21 cellular contexts compared by ENCODE assay signal in genomic region chr1:150227228-150227627, GRCh38. TPM values are rescaled to one million over a fixed set of nuclear protein-coding genes. Genes with fewer than 3 reads are reported as not detected.
A peak's percentile ranks its signal among the peaks of the same experiment; 100 is the strongest.
DNase-seq lines count a peak whose midpoint lies in the region; ATAC-seq, FAIRE-seq and TF ChIP-seq lines count a peak whose summit lies in the region.
"Had no signal": no experiment of that assay in that cellular context is flagged by ENCODE, and none has a peak within 500 bp of the region (broad histone marks: within the 10 kb centered on the region; RNA-seq: fewer than 3 reads in every experiment).

No MANE protein-coding gene starts in this region.

- H3K9ac ChIP-seq in MM.1S (ENCODE audit: low read length) = no peak overlapping the region
- H3K9ac ChIP-seq: BLaER1, GM23248 had no signal

- H3K79me2 ChIP-seq in MM.1S (ENCODE audit: low read length) = peaks cover 51% of the 10 kb centered on the region

- no peak for ATAC-seq in pancreas
- ATAC-seq: CD8-positive, alpha-beta T cell had no signal

- H3K4me2 ChIP-seq in MM.1S (ENCODE audit: low read depth, low read length) = no peak overlapping the region
- H3K4me2 ChIP-seq: BLaER1 had no signal

- H3K36me3 Mint-ChIP-seq in activated T-cell treated with anti-CD3 and anti-CD28 coated beads, Interleukin-2, amount 50 U/mL, for 24 hours (ENCODE audit: low read depth) = peaks cover 85% of the 10 kb centered on the region
- H3K36me3 Mint-ChIP-seq in activated T-helper 1 cell treated with anti-CD3 and anti-CD28 coated beads, Interleukin-12 subunit alpha, Interleukin-12 subunit beta, Interleukin-2, Interleukin-4 antibody, amounts not matched to agents 30 ng/mL and 10 ng/mL and 1 ng/mL, durations not matched to agents 14 hours and 24 hours and 36 hours (ENCODE audit: low read depth) = peaks cover 51% of the 10 kb centered on the region

- H3F3A ChIP-seq in MM.1S (ENCODE audit: insufficient read depth, low read length) = peaks cover 10% of the 10 kb centered on the region; the same call in 1 of the 2 replicates

- no peak overlapping the region for H2AFZ ChIP-seq in MM.1S (ENCODE audit: low read length)
- H2AFZ ChIP-seq: GM23248 had no signal

- POLR2A ChIA-PET in HEK293 (lab: Yijun Ruan, JAX) = no interaction called here

- H3K27me3 Mint-ChIP-seq in activated T-cell treated with anti-CD3 and anti-CD28 coated beads, Interleukin-2, amount 50 U/mL, for 24 hours = no peaks in the 10 kb centered on the region
- H3K27me3 Mint-ChIP-seq in activated T-helper 1 cell treated with anti-CD3 and anti-CD28 coated beads, Interleukin-12 subunit alpha, Interleukin-12 subunit beta, Interleukin-2, Interleukin-4 antibody, amounts not matched to agents 30 ng/mL and 10 ng/mL and 1 ng/mL, durations not matched to agents 14 hours and 24 hours and 36 hours (ENCODE audit: insufficient read depth) = no peaks in the 10 kb centered on the region
- H3K27me3 Mint-ChIP-seq: CD4-positive, CD25-positive, alpha-beta regulatory T cell had no signal

- H3K27ac Mint-ChIP-seq in activated T-cell treated with anti-CD3 and anti-CD28 coated beads, Interleukin-2, amount 50 U/mL, for 24 hours = peak overlapping the region; percentile 58
- H3K27ac Mint-ChIP-seq in activated T-helper 1 cell treated with anti-CD3 and anti-CD28 coated beads, Interleukin-12 subunit alpha, Interleukin-12 subunit beta, Interleukin-2, Interleukin-4 antibody, amounts not matched to agents 30 ng/mL and 10 ng/mL and 1 ng/mL, durations not matched to agents 14 hours and 24 hours and 36 hours = peak overlapping the region; percentile 61
- H3K27ac Mint-ChIP-seq: CD4-positive, CD25-positive, alpha-beta regulatory T cell had no signal

- H3K9me2 ChIP-seq in MM.1S (replicated peaks; ENCODE audit: insufficient read depth, low read length) = no peaks in the 10 kb centered on the region

- H3K27ac ChIP-seq in HEK293 (ENCODE audit: extremely low read depth, low read depth, low read length) (no peak overlapping the region), neutrophil (peak overlapping the region; percentile 71), pancreas (no peak overlapping the region), MM.1S (ENCODE audit: low read length) (no peak overlapping the region)
- H3K27ac ChIP-seq: BLaER1, C4-2B, GM23248 had no signal

- FAIRE-seq in pancreas (lab: Jason Lieb, UNC) = no peak
- FAIRE-seq: G401.6, GM12892, H1 had no signal

- peaks cover 9% of the 10 kb centered on the region for H3K4me1 Mint-ChIP-seq in activated T-cell treated with anti-CD3 and anti-CD28 coated beads, Interleukin-2, amount 50 U/mL, for 24 hours (ENCODE audit: low read depth)
- peaks cover 12% of the 10 kb centered on the region for H3K4me1 Mint-ChIP-seq in activated T-helper 1 cell treated with anti-CD3 and anti-CD28 coated beads, Interleukin-12 subunit alpha, Interleukin-12 subunit beta, Interleukin-2, Interleukin-4 antibody, amounts not matched to agents 30 ng/mL and 10 ng/mL and 1 ng/mL, durations not matched to agents 14 hours and 24 hours and 36 hours (ENCODE audit: low read depth)

- H3K4me3 Mint-ChIP-seq in activated T-cell treated with anti-CD3 and anti-CD28 coated beads, Interleukin-2, amount 50 U/mL, for 24 hours = no peak overlapping the region
- H3K4me3 Mint-ChIP-seq in activated T-helper 1 cell treated with anti-CD3 and anti-CD28 coated beads, Interleukin-12 subunit alpha, Interleukin-12 subunit beta, Interleukin-2, Interleukin-4 antibody, amounts not matched to agents 30 ng/mL and 10 ng/mL and 1 ng/mL, durations not matched to agents 14 hours and 24 hours and 36 hours = no peak overlapping the region
- H3K4me3 Mint-ChIP-seq: CD4-positive, CD25-positive, alpha-beta regulatory T cell; CD8-positive, alpha-beta T cell had no signal

- H3K36me3 ChIP-seq in HEK293 (ENCODE audit: control insufficient read depth in 2 of 2, insufficient read depth in 1 of 2, low read length in 2 of 2) (peaks cover 80 to 85% of the 10 kb centered on the region in 2 experiments), neutrophil (peaks cover 3% of the 10 kb centered on the region), pancreas (peaks cover 0 to 25% (median 0%) of the 10 kb centered on the region in 3 donors), MM.1S (replicated peaks; ENCODE audit: insufficient read depth, low read length) (peaks cover 18% of the 10 kb centered on the region)

- DNase-seq in activated T-cell treated with anti-CD3 and anti-CD28 coated beads, Interleukin-2, amount 50 U/mL, for 24 hours = no peak
- no peak for DNase-seq in activated T-cell treated with anti-CD3 and anti-CD28 coated beads, Interleukin-2, amount 50 U/mL, for 1 hour
- DNase-seq in activated T-helper 1 cell treated with anti-CD3 and anti-CD28 coated beads, Interleukin-12 subunit alpha, Interleukin-12 subunit beta, Interleukin-2, Interleukin-4 antibody, amounts not matched to agents 30 ng/mL and 10 ng/mL and 1 ng/mL, durations not matched to agents 14 hours and 24 hours and 36 hours (ENCODE audit: low spot score) = no peak
- DNase-seq in pancreas (no peak), MM.1S (no peak)
- DNase-seq: Caco-2; CD4-positive, CD25-positive, alpha-beta regulatory T cell; CD8-positive, alpha-beta T cell; DMS153; DND-41; GM23248; H7; HCEC 1CT had no signal

- intact Hi-C loops in activated T-helper 1 cell treated with anti-CD3 and anti-CD28 coated beads, Interleukin-12 subunit alpha, Interleukin-12 subunit beta, Interleukin-2, Interleukin-4 antibody, amounts not matched to agents 30 ng/mL and 10 ng/mL and 1 ng/mL, durations not matched to agents 14 hours and 24 hours and 36 hours (cut with micrococcal nuclease) = no loop called here
- intact Hi-C loops in pancreas (cut with DNase I) = no loop called here

- H3K9me3 ChIP-seq in HEK293 (ENCODE audit: control insufficient read depth, insufficient read depth, low read depth, low read length) (no peaks in the 10 kb centered on the region), neutrophil (no peaks in the 10 kb centered on the region), pancreas (no peaks in the 10 kb centered on the region), MM.1S (replicated peaks; ENCODE audit: insufficient read depth, low read length) (no peaks in the 10 kb centered on the region)
- H3K9me3 ChIP-seq: BLaER1, Caco-2 had no signal

- TF ChIP-seq CTCF in HEK293 (tag by site-specific recombination; IDR thresholded peaks at IDR 0.05) = no peak
- no peak for TF ChIP-seq CTCF in neutrophil (IDR thresholded peaks at IDR 0.05)
- no peak for TF ChIP-seq CTCF in pancreas (IDR thresholded peaks at IDR 0.05)
- no peak for TF ChIP-seq CTCF in MM.1S (IDR thresholded peaks at IDR 0.05; ENCODE audit: low read length)

- peaks cover 2% of the 10 kb centered on the region; the same call in 1 of the 2 replicates for H4K20me1 ChIP-seq in MM.1S (ENCODE audit: insufficient read depth, low read length)

- no peaks in the 10 kb centered on the region for H3K4me1 ChIP-seq in HEK293 (ENCODE audit: control insufficient read depth, insufficient read depth, low read length)
- H3K4me1 ChIP-seq in neutrophil (ENCODE audit: control insufficient read depth in 1 of 2, insufficient read depth in 1 of 2, low read depth in 1 of 2, low read length in 1 of 2) = peaks cover 25 to 30% of the 10 kb centered on the region in 2 experiments
- no peaks in the 10 kb centered on the region for H3K4me1 ChIP-seq in pancreas
- no peaks in the 10 kb centered on the region for H3K4me1 ChIP-seq in MM.1S (ENCODE audit: low read length)
- H3K4me1 ChIP-seq: BLaER1, Caco-2 had no signal

- CTCF ChIA-PET in HEK293 (lab: Yijun Ruan, JAX) = no interaction called here

- H3K27me3 ChIP-seq in neutrophil (no peaks in the 10 kb centered on the region), pancreas (no peaks in the 10 kb centered on the region), MM.1S (replicated peaks; ENCODE audit: insufficient read depth, low read length) (no peaks in the 10 kb centered on the region)
- H3K27me3 ChIP-seq: BLaER1 had no signal

- no peaks in the 10 kb centered on the region for H3K9me3 Mint-ChIP-seq in activated T-cell treated with anti-CD3 and anti-CD28 coated beads, Interleukin-2, amount 50 U/mL, for 24 hours
- no peaks in the 10 kb centered on the region for H3K9me3 Mint-ChIP-seq in activated T-helper 1 cell treated with anti-CD3 and anti-CD28 coated beads, Interleukin-12 subunit alpha, Interleukin-12 subunit beta, Interleukin-2, Interleukin-4 antibody, amounts not matched to agents 30 ng/mL and 10 ng/mL and 1 ng/mL, durations not matched to agents 14 hours and 24 hours and 36 hours
- H3K9me3 Mint-ChIP-seq: CD4-positive, CD25-positive, alpha-beta regulatory T cell; CD8-positive, alpha-beta T cell had no signal

- no peak overlapping the region for H3K4me3 ChIP-seq in HEK293 (ENCODE audit: low read depth, low read length)
- H3K4me3 ChIP-seq in neutrophil (ENCODE audit: low read depth in 1 of 2, low read length in 1 of 2) = no peak overlapping the region
- no peak overlapping the region for H3K4me3 ChIP-seq in pancreas
- no peak overlapping the region for H3K4me3 ChIP-seq in MM.1S (ENCODE audit: low read length)
- H3K4me3 ChIP-seq: BLaER1, GM23248 had no signal

RNA-seq across cellular contexts. Expression of gene ANP32E, which starts 8.7 kb away (rescaled TPM):
- 196 and 217 TPM in 2 replicates for total RNA-seq in activated T-helper 1 cell treated with anti-CD3 and anti-CD28 coated beads, Interleukin-12 subunit alpha, Interleukin-12 subunit beta, Interleukin-2, Interleukin-4 antibody, amounts not matched to agents 30 ng/mL and 10 ng/mL and 1 ng/mL, durations not matched to agents 14 hours and 24 hours and 36 hours
- 10 to 100 TPM in 3 of 6 donors, 1 to 10 TPM in 3; 4.8 to 10.7 (median 8.2) TPM for total RNA-seq in pancreas
- 10 to 100 TPM in 1 of 2 donors, 1 to 10 TPM in 1; 7.1 to 15.3 TPM for polyA plus RNA-seq in pancreas

RNA-seq across cellular contexts. Expression of gene CA14, which starts 30.3 kb away (rescaled TPM):
- not detected in 2 replicates for total RNA-seq in activated T-helper 1 cell treated with anti-CD3 and anti-CD28 coated beads, Interleukin-12 subunit alpha, Interleukin-12 subunit beta, Interleukin-2, Interleukin-4 antibody, amounts not matched to agents 30 ng/mL and 10 ng/mL and 1 ng/mL, durations not matched to agents 14 hours and 24 hours and 36 hours
- under 1 TPM in 1 of 6 donors, not detected in 5; 0.19 TPM for total RNA-seq in pancreas
- under 1 TPM; 0.14 to 0.19 TPM for polyA plus RNA-seq in pancreas
- total RNA-seq: A172; Caco-2; CD4-positive, CD25-positive, alpha-beta regulatory T cell; CD8-positive, alpha-beta T cell; GM23248 had no signal
- polyA plus RNA-seq: GM23248 had no signal

RNA-seq across cellular contexts. Expression of gene APH1A, which starts 41.6 kb away (rescaled TPM):
- total RNA-seq in activated T-helper 1 cell treated with anti-CD3 and anti-CD28 coated beads, Interleukin-12 subunit alpha, Interleukin-12 subunit beta, Interleukin-2, Interleukin-4 antibody, amounts not matched to agents 30 ng/mL and 10 ng/mL and 1 ng/mL, durations not matched to agents 14 hours and 24 hours and 36 hours = 102 and 111 TPM in 2 replicates
- total RNA-seq in pancreas = 10 to 100 TPM; 43.8 to 71.2 (median 56.6) TPM
- 10 to 100 TPM; 59.8 to 78.0 TPM for polyA plus RNA-seq in pancreas

RNA-seq across cellular contexts. Expression of gene C1orf54, which starts 45.4 kb away (rescaled TPM):
- 1.6 TPM in 2 replicates for total RNA-seq in activated T-helper 1 cell treated with anti-CD3 and anti-CD28 coated beads, Interleukin-12 subunit alpha, Interleukin-12 subunit beta, Interleukin-2, Interleukin-4 antibody, amounts not matched to agents 30 ng/mL and 10 ng/mL and 1 ng/mL, durations not matched to agents 14 hours and 24 hours and 36 hours
- total RNA-seq in pancreas = 1 to 10 TPM in 4 of 6 donors, under 1 TPM in 2; 0.69 to 4.8 (median 2.0) TPM
- 1 to 10 TPM; 5.3 to 5.8 TPM for polyA plus RNA-seq in pancreas
- total RNA-seq: A172 had no signal

RNA-seq across cellular contexts. Expression of gene CIART, which starts 55.1 kb away (rescaled TPM):
- 3.4 TPM in 2 replicates for total RNA-seq in activated T-helper 1 cell treated with anti-CD3 and anti-CD28 coated beads, Interleukin-12 subunit alpha, Interleukin-12 subunit beta, Interleukin-2, Interleukin-4 antibody, amounts not matched to agents 30 ng/mL and 10 ng/mL and 1 ng/mL, durations not matched to agents 14 hours and 24 hours and 36 hours
- 1 to 10 TPM in 5 of 6 donors, under 1 TPM in 1; 0.87 to 2.3 (median 1.5) TPM for total RNA-seq in pancreas
- polyA plus RNA-seq in pancreas = 1 to 10 TPM; 1.7 to 5.6 TPM

Comparison
In these comparisons a context has a peak if more than half of its experiments do, and no peak if none do; other contexts are left out.
1. RNA of gene ANP32E, which starts 8.7 kb away (total RNA-seq): 196 to 217 TPM in activated T-helper 1 cell treated with anti-CD3 and anti-CD28 coated beads, Interleukin-12 subunit alpha, Interleukin-12 subunit beta, Interleukin-2, Interleukin-4 antibody, amounts not matched to agents 30 ng/mL and 10 ng/mL and 1 ng/mL, durations not matched to agents 14 hours and 24 hours and 36 hours; 4.8 to 10.7 TPM in pancreas; every median in the first group is over 10 times any median in the second.